In the genomic region with DNA sequence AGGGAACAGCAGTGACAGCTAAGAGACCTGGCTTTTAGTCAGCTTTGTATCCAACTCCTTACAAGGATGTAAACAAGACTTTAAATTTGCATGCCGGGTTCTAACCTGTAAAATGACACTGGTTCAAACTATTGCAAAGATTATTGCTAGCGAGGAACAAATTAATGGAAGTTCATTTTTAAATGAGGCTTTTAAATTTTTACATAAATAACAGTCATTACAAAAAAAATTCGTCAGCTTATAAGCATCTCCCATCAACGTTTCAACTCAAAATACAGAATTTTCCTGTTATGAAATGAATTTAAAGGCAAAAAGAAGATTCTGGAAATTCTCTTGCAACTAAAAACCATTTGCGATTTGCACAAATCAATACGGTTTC, we compare ENCODE assay signal across 1 cellular context.
TF ChIP-seq lines count a peak whose summit lies in the region.

No MANE protein-coding gene starts in this region.

TF ChIP-seq in SK-N-SH treated with all-trans-retinoic acid at 6 μM for 48 hours, 23 proteins besides CTCF, POLR2A, EP300 and RAD21 (continued from another document):
- TF ChIP-seq ZNF565 (CRISPR knock-in tag; conservative IDR thresholded peaks at IDR 0.05; ENCODE audit: low read depth) (no peak), ZNF70 (CRISPR knock-in tag; IDR thresholded peaks at IDR 0.05) (no peak), SNAI2 (CRISPR knock-in tag; IDR thresholded peaks at IDR 0.05) (no peak), TCF4 (CRISPR knock-in tag; IDR thresholded peaks at IDR 0.05; ENCODE audit: borderline replicate concordance) (no peak), ZFP3 (CRISPR knock-in tag; IDR thresholded peaks at IDR 0.05) (no peak), ZFP30 (CRISPR knock-in tag; IDR thresholded peaks at IDR 0.05) (no peak), ESRRG (CRISPR knock-in tag; IDR thresholded peaks at IDR 0.05) (no peak), RARB (CRISPR knock-in tag; IDR thresholded peaks at IDR 0.05) (no peak), PPARA (CRISPR knock-in tag; IDR thresholded peaks at IDR 0.05; ENCODE audit: borderline replicate concordance) (no peak), ZC3H10 (CRISPR knock-in tag; IDR thresholded peaks at IDR 0.05) (no peak), TOX (CRISPR knock-in tag; IDR thresholded peaks at IDR 0.05; ENCODE audit: borderline replicate concordance) (no peak), ARNTL (CRISPR knock-in tag; IDR thresholded peaks at IDR 0.05; ENCODE audit: borderline replicate concordance, low read depth) (no peak)
- TF ChIP-seq, protein P1, sequence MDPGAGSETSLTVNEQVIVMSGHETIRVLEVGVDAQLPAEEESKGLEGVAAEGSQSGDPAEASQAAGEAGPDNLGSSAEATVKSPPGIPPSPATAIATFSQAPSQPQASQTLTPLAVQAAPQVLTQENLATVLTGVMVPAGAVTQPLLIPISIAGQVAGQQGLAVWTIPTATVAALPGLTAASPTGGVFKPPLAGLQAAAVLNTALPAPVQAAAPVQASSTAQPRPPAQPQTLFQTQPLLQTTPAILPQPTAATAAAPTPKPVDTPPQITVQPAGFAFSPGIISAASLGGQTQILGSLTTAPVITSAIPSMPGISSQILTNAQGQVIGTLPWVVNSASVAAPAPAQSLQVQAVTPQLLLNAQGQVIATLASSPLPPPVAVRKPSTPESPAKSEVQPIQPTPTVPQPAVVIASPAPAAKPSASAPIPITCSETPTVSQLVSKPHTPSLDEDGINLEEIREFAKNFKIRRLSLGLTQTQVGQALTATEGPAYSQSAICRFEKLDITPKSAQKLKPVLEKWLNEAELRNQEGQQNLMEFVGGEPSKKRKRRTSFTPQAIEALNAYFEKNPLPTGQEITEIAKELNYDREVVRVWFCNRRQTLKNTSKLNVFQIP (CRISPR knock-in tag; IDR thresholded peaks at IDR 0.05; ENCODE audit: borderline replicate concordance, low read depth), result no peak
TF ChIP-seq in SK-N-SH treated with all-trans-retinoic acid at 6 μM for 48 hours: peak in this region for 0.
